10 cellular contexts compared by ENCODE assay signal in genomic region chr2:219289537-219290361, GRCh38. TPM values are rescaled to one million over a fixed set of nuclear protein-coding genes. Genes with fewer than 3 reads are reported as not detected.
DNase-seq lines count a peak whose midpoint lies in the region; ATAC-seq, FAIRE-seq and TF ChIP-seq lines count a peak whose summit lies in the region.
"Had no signal": no experiment of that assay in that cellular context is flagged by ENCODE, and none has a peak within 500 bp of the region (broad histone marks: within the 10 kb centered on the region; RNA-seq: fewer than 3 reads in every experiment).

No MANE protein-coding gene starts in this region.

- H3K36me3 ChIP-seq in CD4-positive, alpha-beta memory T cell (ENCODE audit: insufficient read depth, low read length): peaks cover 12% of the 10 kb centered on the region

- peaks cover 4 to 17% of the 10 kb centered on the region in 2 donors for H3K36me3 Mint-ChIP-seq in CD4-positive, alpha-beta memory T cell

- intact Hi-C loops in CD4-positive, alpha-beta memory T cell (cut with micrococcal nuclease): no loop called here

- no peaks in the 10 kb centered on the region for H3K9me3 ChIP-seq in CD4-positive, alpha-beta memory T cell (ENCODE audit: control insufficient read depth in 1 of 2, low read length in 2 of 2)

- no peak overlapping the region for H3K4me3 Mint-ChIP-seq in CD4-positive, alpha-beta memory T cell

- H3K27me3 Mint-ChIP-seq in CD4-positive, alpha-beta memory T cell: no peaks in the 10 kb centered on the region

- peaks cover 6% of the 10 kb centered on the region for H3K4me1 ChIP-seq in CD4-positive, alpha-beta memory T cell (ENCODE audit: insufficient read depth, low read length)

- H3K27me3 ChIP-seq in CD4-positive, alpha-beta memory T cell (ENCODE audit: insufficient read depth, low read length): no peaks in the 10 kb centered on the region

- FAIRE-seq in endometrium (lab: Jason Lieb, UNC): peak; percentile 91

- POLR2A ChIA-PET in AG04449 (lab: Yijun Ruan, JAX): interaction anchor here (0.8 to 1.6 kb wide), 2 partner anchors 10 to 113 kb away, joined by 3 read pairs; partner anchors contain the start of genes CNPPD1 and DNAJB2
- POLR2A ChIA-PET in CD4-positive, alpha-beta memory T cell (lab: Charles Lee; ENCODE audit: partially characterized antibody): interaction anchor here (8.6 kb wide), 1 partner anchor 10 kb away, joined by 119 read pairs; the partner anchor contains the start of gene DNAJB2

- H3K4me3 ChIP-seq in AG04449 (ENCODE audit: low read depth, low read length): no peak overlapping the region; the same call in 1 of the 2 replicates
- H3K4me3 ChIP-seq in CD4-positive, alpha-beta memory T cell (ENCODE audit: low read length in 2 of 2): no peak overlapping the region

- no peak overlapping the region for H3K27ac Mint-ChIP-seq in CD4-positive, alpha-beta memory T cell

- CTCF ChIA-PET in AG04449 (lab: Yijun Ruan, JAX): interaction anchor here (1.3 to 22.1 kb wide), 6 partner anchors 13 to 134 kb away, joined by 4 to 691 read pairs (median 150); partner anchors contain the start of genes CNPPD1, DNAJB2, NHEJ1 and PTPRN
- CTCF ChIA-PET in CD4-positive, alpha-beta memory T cell (lab: Charles Lee; ENCODE audit: partially characterized antibody): interaction anchor here (1.8 to 6.6 kb wide), 2 partner anchors 9 to 130 kb away, joined by 4 to 208 read pairs; partner anchors contain the start of gene DNAJB2

- TF ChIP-seq CTCF in AG04449 (IDR thresholded peaks at IDR 0.05; ENCODE audit: insufficient read depth, low read length, missing control alignments): no peak

- no peaks in the 10 kb centered on the region for H3K9me3 Mint-ChIP-seq in CD4-positive, alpha-beta memory T cell

- peaks cover 0 to 6% (median under 1%) of the 10 kb centered on the region in 4 donors for H3K4me1 Mint-ChIP-seq in CD4-positive, alpha-beta memory T cell

- ATAC-seq in HG02970 (IDR thresholded peaks at IDR 0.05; ENCODE audit: low FRiP score, unreplicated experiment) (no peak), GM18907 (IDR thresholded peaks at IDR 0.05; ENCODE audit: unreplicated experiment) (no peak), GM21526 (IDR thresholded peaks at IDR 0.05; ENCODE audit: low FRiP score, unreplicated experiment) (no peak)

- no peak overlapping the region for H3K27ac ChIP-seq in CD4-positive, alpha-beta memory T cell (ENCODE audit: low read depth, low read length)

- DNase-seq in AG04449 (ENCODE audit: low read depth, low spot score) (peak; percentile 42), NCI-H1694 (lab: John Stamatoyannopoulos, UW) (peak; percentile 83), mucosa of gallbladder (ENCODE audit: low spot score) (peak; percentile 51)
- no peak for DNase-seq in CD4-positive, alpha-beta memory T cell
- DNase-seq: cortex of kidney, NCI-H2107 had no signal

RNA-seq across cellular contexts. Expression of gene DNAJB2, which starts 10.6 kb away (rescaled TPM):
- 161 TPM for total RNA-seq in mucosa of gallbladder
- 100 to 1,000 TPM; 110 to 117 TPM for total RNA-seq in CD4-positive, alpha-beta memory T cell
- polyA plus RNA-seq in CD4-positive, alpha-beta memory T cell: 1 to 10 TPM; 4.1 to 6.8 TPM

RNA-seq across cellular contexts. Expression of gene PTPRN, which starts 19.5 kb away (rescaled TPM):
- 0.60 TPM for total RNA-seq in mucosa of gallbladder
- total RNA-seq in CD4-positive, alpha-beta memory T cell: not detected
- polyA plus RNA-seq in CD4-positive, alpha-beta memory T cell: under 1 TPM in 1 of 2 donors, not detected in 1; 0.31 TPM

RNA-seq across cellular contexts. Expression of gene TUBA4A, which starts 36.0 kb away (rescaled TPM):
- 40.6 TPM for total RNA-seq in mucosa of gallbladder
- total RNA-seq in CD4-positive, alpha-beta memory T cell: 100 to 1,000 TPM; 242 to 259 TPM
- polyA plus RNA-seq in CD4-positive, alpha-beta memory T cell: 100 to 1,000 TPM; 157 to 268 TPM

RNA-seq across cellular contexts. Expression of gene TUBA4B, which starts 36.7 kb away (rescaled TPM):
- total RNA-seq in mucosa of gallbladder: not detected
- total RNA-seq in CD4-positive, alpha-beta memory T cell: not detected
- not detected for polyA plus RNA-seq in CD4-positive, alpha-beta memory T cell

RNA-seq across cellular contexts. Expression of gene RESP18, which starts 42.8 kb away (rescaled TPM):
- not detected for total RNA-seq in mucosa of gallbladder
- total RNA-seq in CD4-positive, alpha-beta memory T cell: not detected
- not detected for polyA plus RNA-seq in CD4-positive, alpha-beta memory T cell

Comparison
In these comparisons a context has a peak if more than half of its experiments do, and no peak if none do; other contexts are left out.
1. DNase-seq: peak in AG04449 (single experiment), NCI-H1694 (single experiment) and mucosa of gallbladder (single experiment); none in CD4-positive, alpha-beta memory T cell (0 of 5).